Comparison of ENCODE assay signal across 9 cellular contexts in the genomic region with DNA sequence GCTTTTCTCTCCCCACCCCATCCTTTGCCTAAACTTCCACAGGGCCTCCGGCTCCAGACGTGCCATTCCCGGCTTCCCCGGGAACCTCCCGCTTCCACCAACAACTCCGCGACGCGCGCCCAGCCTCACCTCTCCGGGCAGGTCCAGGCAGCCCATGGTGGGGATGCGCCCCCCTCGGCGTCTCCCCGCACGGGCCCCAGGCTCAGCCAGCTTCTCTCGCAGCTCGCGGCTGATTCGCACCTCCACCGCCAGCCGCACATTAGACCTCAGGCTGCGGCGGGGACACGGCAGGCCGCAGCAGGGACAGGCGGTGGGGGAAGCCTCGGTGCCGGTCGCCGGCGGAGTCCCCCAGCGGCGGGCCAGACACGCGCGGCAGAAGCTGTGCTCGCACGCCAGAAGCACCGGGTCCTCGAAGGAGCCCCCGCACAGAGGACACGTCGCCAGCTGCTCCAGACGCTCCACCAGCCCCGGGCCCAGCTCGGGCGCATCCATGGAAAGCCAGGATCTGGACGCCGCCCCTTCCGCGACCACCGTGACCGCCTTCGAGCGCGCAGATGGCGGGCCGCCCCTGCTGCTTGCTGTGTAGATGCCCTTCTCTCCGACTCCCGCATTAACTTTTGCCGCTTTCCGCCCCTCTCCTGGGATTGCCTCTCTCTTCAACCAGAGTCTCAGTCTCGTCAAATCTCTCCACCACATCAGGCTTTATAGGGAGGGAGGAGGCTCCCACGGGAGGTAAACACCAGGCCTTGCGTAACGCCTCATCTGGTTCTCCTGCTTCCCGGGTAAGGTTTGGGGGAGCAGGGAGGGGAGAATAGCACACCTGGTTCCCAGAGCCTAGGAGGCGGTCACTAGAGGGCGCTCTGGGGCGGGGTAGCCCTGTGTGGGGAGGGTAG. TPM values are rescaled to one million over a fixed set of nuclear protein-coding genes. Genes with fewer than 3 reads are reported as not detected.
DNase-seq lines count a peak whose midpoint lies in the region; ATAC-seq, FAIRE-seq and TF ChIP-seq lines count a peak whose summit lies in the region.
"Had no signal": no experiment of that assay in that cellular context is flagged by ENCODE, and none has a peak within 500 bp of the region (broad histone marks: within the 10 kb centered on the region; RNA-seq: fewer than 3 reads in every experiment).

A gene with protein sequence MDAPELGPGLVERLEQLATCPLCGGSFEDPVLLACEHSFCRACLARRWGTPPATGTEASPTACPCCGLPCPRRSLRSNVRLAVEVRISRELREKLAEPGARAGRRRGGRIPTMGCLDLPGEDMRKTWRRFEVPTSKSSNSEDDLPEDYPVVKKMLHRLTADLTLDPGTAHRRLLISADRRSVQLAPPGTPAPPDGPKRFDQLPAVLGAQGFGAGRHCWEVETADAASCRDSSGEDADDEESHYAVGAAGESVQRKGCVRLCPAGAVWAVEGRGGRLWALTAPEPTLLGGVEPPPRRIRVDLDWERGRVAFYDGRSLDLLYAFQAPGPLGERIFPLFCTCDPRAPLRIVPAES (minus strand): TSS at position 676 of the 893 bp plus-strand sequence. CDS start 184 bp downstream, at position 492.

- H3K4me3 ChIP-seq in GM06990 (replicated peaks; ENCODE audit: low read depth, low read length), result no peak within 1 kb of the TSS
- peak within 1 kb of the TSS in 48 of 59 donors; percentile 1 to 60 (median 32) for H3K4me3 ChIP-seq in dorsolateral prefrontal cortex

- ATAC-seq in natural killer cell, result peak in 1 of 3 donors; percentile 34
- no peak for ATAC-seq in GM21423 (IDR thresholded peaks at IDR 0.05; ENCODE audit: unreplicated experiment)
- ATAC-seq in HG03439 (IDR thresholded peaks at IDR 0.05; ENCODE audit: unreplicated experiment), result no peak

- peak within 1 kb of the TSS; percentile 41 for H3K4me3 Mint-ChIP-seq in natural killer cell

- peaks cover 5% of the 10 kb centered on the region for H3K27me3 ChIP-seq in GM06990 (replicated peaks; ENCODE audit: control insufficient read depth, insufficient read depth, low read length)
- H3K27me3 ChIP-seq in dorsolateral prefrontal cortex, result peaks cover 0 to 69% (median 29%) of the 10 kb centered on the region in 45 donors

- TF ChIP-seq CTCF in GM06990 (IDR thresholded peaks at IDR 0.05; ENCODE audit: insufficient read depth, low read length, poor library complexity, severe bottlenecking), result peak; percentile 40
- peak in 24 of 56 donors; percentile 9 to 40 (median 22) for TF ChIP-seq CTCF in dorsolateral prefrontal cortex (IDR thresholded peaks at IDR 0.05 in 54 of 56, conservative IDR thresholded peaks at IDR 0.05 in 2 of 56; ENCODE audit: low read depth in 1 of 56, partially characterized antibody in 56 of 56)
- peak; percentile 34 for TF ChIP-seq CTCF in natural killer cell (IDR thresholded peaks at IDR 0.05)

- no peaks in the 10 kb centered on the region for H3K9me3 Mint-ChIP-seq in natural killer cell

- peaks cover 63 to 77% of the 10 kb centered on the region in 2 donors for H3K27me3 Mint-ChIP-seq in natural killer cell (ENCODE audit: low read depth in 2 of 2)

- peaks cover 23 to 49% of the 10 kb centered on the region in 2 donors for H3K4me1 Mint-ChIP-seq in natural killer cell

- FAIRE-seq in urothelium cell line (lab: Jason Lieb, UNC), result no peak

- 0 out of 2 replicates have a peak, but pooled peaks cover 2% of the 10 kb centered on the region for H3K36me3 ChIP-seq in GM06990 (ENCODE audit: control insufficient read depth, insufficient read depth, low read length)

- H3K36me3 Mint-ChIP-seq in natural killer cell, result peaks cover 4% of the 10 kb centered on the region

- intact Hi-C loops in dorsolateral prefrontal cortex (cut with DNase I) (no loop called here), natural killer cell (cut with micrococcal nuclease) (no loop called here)

- no peak within 1 kb of the TSS for H3K27ac ChIP-seq in dorsolateral prefrontal cortex

- no peak for DNase-seq in GM06990 (ENCODE audit: extremely low read depth, insufficient read length)
- DNase-seq in NCI-H748 treated with DMSO at 0.1 percent for 48 hours (lab: John Stamatoyannopoulos, UW), result peak; percentile 27
- no peak for DNase-seq in dorsolateral prefrontal cortex
- no peak for DNase-seq in natural killer cell
- DNase-seq in cerebellar nuclear complex (lab: John Stamatoyannopoulos, UW), result no peak
- DNase-seq in urothelium cell line (ENCODE audit: low spot score), result no peak

- no peak within 1 kb of the TSS for H3K27ac Mint-ChIP-seq in natural killer cell

RNA-seq across cellular contexts. Expression of the gene that starts here (rescaled TPM):
- total RNA-seq in dorsolateral prefrontal cortex (under 1 TPM in 7 of 120 experiments, not detected in 113; 0.23 to 0.49 (median 0.26) TPM), natural killer cell (not detected)
- total RNA-seq: RPMI7951 had no signal
